Comparison of ENCODE assay signal across 10 cellular contexts in the genomic region with DNA sequence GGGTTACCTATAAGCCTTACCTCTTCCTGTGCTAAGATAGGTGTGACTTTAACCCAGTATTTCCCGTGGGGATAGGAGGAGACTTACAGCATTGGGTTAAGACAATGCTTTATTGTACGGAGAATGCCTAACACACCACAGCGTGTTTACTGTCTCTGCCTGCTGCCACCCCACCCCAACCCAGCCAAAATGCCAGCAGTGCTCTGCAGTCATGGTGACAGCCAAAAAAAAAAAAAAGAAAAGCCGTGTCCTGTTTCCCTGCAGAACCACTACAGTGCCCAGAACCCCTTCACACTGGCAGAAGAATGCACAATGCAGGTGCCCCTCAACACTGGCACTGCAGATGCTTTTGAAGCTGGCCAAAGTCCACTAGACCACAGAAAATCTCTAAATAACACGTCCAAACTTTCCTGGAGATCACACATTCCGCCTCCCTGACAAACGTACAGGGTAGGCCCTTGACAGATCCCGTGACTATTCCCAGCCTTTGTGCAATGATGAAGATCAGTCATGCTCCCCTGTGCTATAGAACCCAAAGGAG.
DNase-seq lines count a peak whose midpoint lies in the region; ATAC-seq lines count a peak whose summit lies in the region.
"Had no signal": no experiment of that assay in that cellular context is flagged by ENCODE, and none has a peak within 500 bp of the region (broad histone marks: within the 10 kb centered on the region; RNA-seq: fewer than 3 reads in every experiment).

No MANE protein-coding gene starts in this region.

- peak; percentile 43 for DNase-seq in activated CD4-positive, alpha-beta T cell treated with anti-CD3 and anti-CD28 coated beads, Interleukin-2, amount 50 U/mL, for 1 hour
- DNase-seq in activated CD4-positive, alpha-beta T cell treated with anti-CD3 and anti-CD28 coated beads, Interleukin-2, amount 50 U/mL, for 4 hours, result no peak
- no peak for DNase-seq in activated T-helper 1 cell treated with anti-CD3 and anti-CD28 coated beads, Interleukin-12 subunit alpha, Interleukin-12 subunit beta, Interleukin-2, Interleukin-4 antibody, amounts not matched to agents 30 ng/mL and 10 ng/mL and 1 ng/mL, durations not matched to agents 14 hours and 24 hours and 36 hours (ENCODE audit: low spot score)
- DNase-seq in right cardiac atrium (no peak), kidney glomerular epithelial cell (lab: John Stamatoyannopoulos, UW) (no peak), UCSD-AML1 (lab: John Stamatoyannopoulos, UW; ENCODE audit: unreplicated experiment) (no peak)
- DNase-seq: NCI-H2107 had no signal

- H3K36me3 ChIP-seq in skeletal muscle tissue (ENCODE audit: control insufficient read depth in 3 of 3, insufficient read depth in 3 of 3, low read length in 3 of 3), result peaks cover 2 to 11% (median 5%) of the 10 kb centered on the region in 3 donors

- peak overlapping the region in 1 of 3 donors; percentile 70 for H3K9ac ChIP-seq in skeletal muscle tissue (ENCODE audit: low read depth in 1 of 3, low read length in 3 of 3)

- ATAC-seq in right cardiac atrium (peak; percentile 35 to 40), GM19397 (IDR thresholded peaks at IDR 0.05; ENCODE audit: unreplicated experiment) (no peak)
- ATAC-seq: activated CD4-positive, CD25-positive, alpha-beta regulatory T cell treated with anti-CD3 and anti-CD28 coated beads, Interleukin-2, amount 50 U/mL, for 24 hours had no signal

- H3K27me3 ChIP-seq in right cardiac atrium (ENCODE audit: control insufficient read depth, insufficient read depth) (no peaks in the 10 kb centered on the region), skeletal muscle tissue (ENCODE audit: control insufficient read depth in 3 of 3, insufficient read depth in 3 of 3, low read length in 3 of 3) (no peaks in the 10 kb centered on the region)

- H3K27ac Mint-ChIP-seq in activated T-helper 1 cell treated with anti-CD3 and anti-CD28 coated beads, Interleukin-12 subunit alpha, Interleukin-12 subunit beta, Interleukin-2, Interleukin-4 antibody, amounts not matched to agents 30 ng/mL and 10 ng/mL and 1 ng/mL, durations not matched to agents 14 hours and 24 hours and 36 hours, result peak overlapping the region; percentile 52

- H3K27me3 Mint-ChIP-seq in activated T-helper 1 cell treated with anti-CD3 and anti-CD28 coated beads, Interleukin-12 subunit alpha, Interleukin-12 subunit beta, Interleukin-2, Interleukin-4 antibody, amounts not matched to agents 30 ng/mL and 10 ng/mL and 1 ng/mL, durations not matched to agents 14 hours and 24 hours and 36 hours (ENCODE audit: insufficient read depth), result no peaks in the 10 kb centered on the region

- no peaks in the 10 kb centered on the region for H3K9me3 Mint-ChIP-seq in activated T-helper 1 cell treated with anti-CD3 and anti-CD28 coated beads, Interleukin-12 subunit alpha, Interleukin-12 subunit beta, Interleukin-2, Interleukin-4 antibody, amounts not matched to agents 30 ng/mL and 10 ng/mL and 1 ng/mL, durations not matched to agents 14 hours and 24 hours and 36 hours

- H3K4me3 Mint-ChIP-seq in activated T-helper 1 cell treated with anti-CD3 and anti-CD28 coated beads, Interleukin-12 subunit alpha, Interleukin-12 subunit beta, Interleukin-2, Interleukin-4 antibody, amounts not matched to agents 30 ng/mL and 10 ng/mL and 1 ng/mL, durations not matched to agents 14 hours and 24 hours and 36 hours, result no peak overlapping the region

- no peaks in the 10 kb centered on the region for H3K9me3 ChIP-seq in right cardiac atrium (ENCODE audit: control insufficient read depth, low read length)
- H3K9me3 ChIP-seq in skeletal muscle tissue (ENCODE audit: control insufficient read depth in 3 of 3, low read length in 3 of 3), result no peaks in the 10 kb centered on the region

- 58% methylated on average over 8 of the region's 8 CpGs for WGBS in right cardiac atrium

- no peak overlapping the region for H3K27ac ChIP-seq in right cardiac atrium (ENCODE audit: low read length)
- H3K27ac ChIP-seq in skeletal muscle tissue (ENCODE audit: low read depth, low read length), result no peak overlapping the region

- peaks cover 33% of the 10 kb centered on the region for H3K4me1 Mint-ChIP-seq in activated T-helper 1 cell treated with anti-CD3 and anti-CD28 coated beads, Interleukin-12 subunit alpha, Interleukin-12 subunit beta, Interleukin-2, Interleukin-4 antibody, amounts not matched to agents 30 ng/mL and 10 ng/mL and 1 ng/mL, durations not matched to agents 14 hours and 24 hours and 36 hours (ENCODE audit: low read depth)

- intact Hi-C loops in activated T-helper 1 cell treated with anti-CD3 and anti-CD28 coated beads, Interleukin-12 subunit alpha, Interleukin-12 subunit beta, Interleukin-2, Interleukin-4 antibody, amounts not matched to agents 30 ng/mL and 10 ng/mL and 1 ng/mL, durations not matched to agents 14 hours and 24 hours and 36 hours (cut with micrococcal nuclease), result no loop called here
- intact Hi-C loops in right cardiac atrium (cut with DNase I), result no loop called here

- H3K36me3 Mint-ChIP-seq in activated T-helper 1 cell treated with anti-CD3 and anti-CD28 coated beads, Interleukin-12 subunit alpha, Interleukin-12 subunit beta, Interleukin-2, Interleukin-4 antibody, amounts not matched to agents 30 ng/mL and 10 ng/mL and 1 ng/mL, durations not matched to agents 14 hours and 24 hours and 36 hours (ENCODE audit: low read depth), result peaks cover 49% of the 10 kb centered on the region

- H3K4me3 ChIP-seq in right cardiac atrium (ENCODE audit: low read length), result no peak overlapping the region
- H3K4me3 ChIP-seq in skeletal muscle tissue (ENCODE audit: low read length in 3 of 3), result peak overlapping the region in 2 of 3 donors; percentile 15 to 41

- no peaks in the 10 kb centered on the region for H3K4me1 ChIP-seq in right cardiac atrium (ENCODE audit: control insufficient read depth, insufficient read depth, low read length)
- peaks cover 0 to 6% (median 2%) of the 10 kb centered on the region in 3 donors for H3K4me1 ChIP-seq in skeletal muscle tissue (ENCODE audit: control insufficient read depth in 3 of 3, insufficient read depth in 3 of 3, low read length in 3 of 3)
